Comparison of ENCODE assay signal across 1 cellular context in the genomic region with DNA sequence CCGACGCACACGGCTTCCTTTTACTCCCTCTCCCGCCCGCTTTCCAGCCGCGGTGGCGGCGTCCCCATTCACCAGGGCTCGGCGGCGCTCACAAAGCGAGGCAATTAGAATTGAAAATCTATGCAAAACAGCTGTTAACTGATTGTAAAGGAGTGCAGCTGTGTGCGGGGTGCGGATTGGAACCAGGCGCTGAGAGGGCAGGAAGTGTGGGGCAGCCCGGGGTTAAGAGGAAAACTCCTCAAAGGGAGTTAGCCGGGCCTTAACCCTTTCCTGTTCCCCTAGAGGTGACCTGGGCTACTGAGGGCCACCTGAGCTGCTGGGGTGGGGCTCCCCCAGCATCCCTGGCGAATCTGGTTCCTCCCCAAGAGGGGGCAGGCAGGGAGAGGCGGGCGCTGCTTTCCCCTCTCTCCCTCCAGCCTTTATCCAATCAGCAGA.
A peak's percentile ranks its signal among the peaks of the same experiment; 100 is the strongest.
TF ChIP-seq lines count a peak whose summit lies in the region.

No MANE protein-coding gene starts in this region.

TF ChIP-seq in K562, 482 proteins besides CTCF, POLR2A, EP300 and RAD21 (continued from another document and continues in another):
- TF ChIP-seq, protein P1, sequence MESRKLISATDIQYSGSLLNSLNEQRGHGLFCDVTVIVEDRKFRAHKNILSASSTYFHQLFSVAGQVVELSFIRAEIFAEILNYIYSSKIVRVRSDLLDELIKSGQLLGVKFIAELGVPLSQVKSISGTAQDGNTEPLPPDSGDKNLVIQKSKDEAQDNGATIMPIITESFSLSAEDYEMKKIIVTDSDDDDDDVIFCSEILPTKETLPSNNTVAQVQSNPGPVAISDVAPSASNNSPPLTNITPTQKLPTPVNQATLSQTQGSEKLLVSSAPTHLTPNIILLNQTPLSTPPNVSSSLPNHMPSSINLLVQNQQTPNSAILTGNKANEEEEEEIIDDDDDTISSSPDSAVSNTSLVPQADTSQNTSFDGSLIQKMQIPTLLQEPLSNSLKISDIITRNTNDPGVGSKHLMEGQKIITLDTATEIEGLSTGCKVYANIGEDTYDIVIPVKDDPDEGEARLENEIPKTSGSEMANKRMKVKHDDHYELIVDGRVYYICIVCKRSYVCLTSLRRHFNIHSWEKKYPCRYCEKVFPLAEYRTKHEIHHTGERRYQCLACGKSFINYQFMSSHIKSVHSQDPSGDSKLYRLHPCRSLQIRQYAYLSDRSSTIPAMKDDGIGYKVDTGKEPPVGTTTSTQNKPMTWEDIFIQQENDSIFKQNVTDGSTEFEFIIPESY (CRISPR knock-in tag; IDR thresholded peaks at IDR 0.05), result peak; percentile 58
- TF ChIP-seq ZBTB1 (CRISPR knock-in tag; IDR thresholded peaks at IDR 0.05; ENCODE audit: borderline replicate concordance, low read depth) (0 out of 2 replicates have a peak, but pooled peaks have one; percentile 22), CEBPG (CRISPR knock-in tag; IDR thresholded peaks at IDR 0.05) (no peak), CEBPG (tag; conservative IDR thresholded peaks at IDR 0.05 in 1 of 2, IDR thresholded peaks at IDR 0.05 in 1 of 2) (no peak), NCOR1 (IDR thresholded peaks at IDR 0.05) (peak; percentile 32; the same call in 1 of the 2 replicates), ZNF140 (CRISPR knock-in tag; IDR thresholded peaks at IDR 0.05) (no peak), KDM1A (IDR thresholded peaks at IDR 0.05) (peak; percentile 63 to 76), GABPA (tag; conservative IDR thresholded peaks at IDR 0.05; ENCODE audit: low read depth) (0 out of 2 replicates have a peak, but pooled peaks have one; percentile 16), DPF2 (IDR thresholded peaks at IDR 0.05) (peak; percentile 42; the same call in 1 of the 2 replicates), ILF3 (IDR thresholded peaks at IDR 0.05; ENCODE audit: borderline replicate concordance) (no peak), SMAD2 (IDR thresholded peaks at IDR 0.05; ENCODE audit: low read depth, low read length) (no peak), NR2C1 (IDR thresholded peaks at IDR 0.05) (peak; percentile 73), NR2C1 (tag; IDR thresholded peaks at IDR 0.05) (no peak; the same call in 1 of the 2 replicates), ZNF75A (CRISPR knock-in tag; IDR thresholded peaks at IDR 0.05) (no peak), ETV1 (tag; conservative IDR thresholded peaks at IDR 0.05; ENCODE audit: low read depth) (peak; percentile 38), ESRRA (IDR thresholded peaks at IDR 0.05; ENCODE audit: borderline replicate concordance, low read depth) (peak; percentile 44; the same call in 1 of the 2 replicates), ZFP30 (CRISPR knock-in tag; IDR thresholded peaks at IDR 0.05; ENCODE audit: borderline replicate concordance) (no peak), BCOR (IDR thresholded peaks at IDR 0.05) (no peak), CTBP1 (IDR thresholded peaks at IDR 0.05; ENCODE audit: borderline replicate concordance) (peak; percentile 50; the same call in 1 of the 2 replicates), CBFA2T2 (conservative IDR thresholded peaks at IDR 0.05) (peak; percentile 64), NR2C2 (CRISPR knock-in tag; IDR thresholded peaks at IDR 0.05) (peak; percentile 54; the same call in 1 of the 2 replicates), NR2C2 (tag; IDR thresholded peaks at IDR 0.05) (peak; percentile 66), ARID1B (IDR thresholded peaks at IDR 0.05) (peak; percentile 46), SETDB1 (IDR thresholded peaks at IDR 0.05; ENCODE audit: low read length) (no peak), DACH1 (IDR thresholded peaks at IDR 0.05; ENCODE audit: partially characterized antibody) (peak; percentile 96), RBM22 (IDR thresholded peaks at IDR 0.05; ENCODE audit: low read depth, low read length, poor library complexity, severe bottlenecking) (peak; percentile 73), ZKSCAN8 (CRISPR knock-in tag; IDR thresholded peaks at IDR 0.05) (0 out of 2 replicates have a peak, but pooled peaks have one; percentile 41), PML (IDR thresholded peaks at IDR 0.05; ENCODE audit: low read length) (0 out of 2 replicates have a peak, but pooled peaks have one; percentile 29), TCF3 (CRISPR knock-in tag; IDR thresholded peaks at IDR 0.05) (peak; percentile 50), CXXC5 (CRISPR knock-in tag; IDR thresholded peaks at IDR 0.05) (peak; percentile 63), TAF1 (IDR thresholded peaks at IDR 0.05; ENCODE audit: control insufficient read depth, extremely low read depth, insufficient read depth, low read length, severe bottlenecking) (peak; percentile 21), SMAD1 (IDR thresholded peaks at IDR 0.05; ENCODE audit: low read depth, low read length, partially characterized antibody) (peak; percentile 19), POLR2AphosphoS2 (IDR thresholded peaks at IDR 0.05; ENCODE audit: low read length) (no peak), TEAD4 (IDR thresholded peaks at IDR 0.05; ENCODE audit: low read length) (peak; percentile 48; the same call in 1 of the 2 replicates), TEAD4 (CRISPR knock-in tag; IDR thresholded peaks at IDR 0.05; ENCODE audit: borderline replicate concordance) (no peak)
- TF ChIP-seq, protein P2, sequence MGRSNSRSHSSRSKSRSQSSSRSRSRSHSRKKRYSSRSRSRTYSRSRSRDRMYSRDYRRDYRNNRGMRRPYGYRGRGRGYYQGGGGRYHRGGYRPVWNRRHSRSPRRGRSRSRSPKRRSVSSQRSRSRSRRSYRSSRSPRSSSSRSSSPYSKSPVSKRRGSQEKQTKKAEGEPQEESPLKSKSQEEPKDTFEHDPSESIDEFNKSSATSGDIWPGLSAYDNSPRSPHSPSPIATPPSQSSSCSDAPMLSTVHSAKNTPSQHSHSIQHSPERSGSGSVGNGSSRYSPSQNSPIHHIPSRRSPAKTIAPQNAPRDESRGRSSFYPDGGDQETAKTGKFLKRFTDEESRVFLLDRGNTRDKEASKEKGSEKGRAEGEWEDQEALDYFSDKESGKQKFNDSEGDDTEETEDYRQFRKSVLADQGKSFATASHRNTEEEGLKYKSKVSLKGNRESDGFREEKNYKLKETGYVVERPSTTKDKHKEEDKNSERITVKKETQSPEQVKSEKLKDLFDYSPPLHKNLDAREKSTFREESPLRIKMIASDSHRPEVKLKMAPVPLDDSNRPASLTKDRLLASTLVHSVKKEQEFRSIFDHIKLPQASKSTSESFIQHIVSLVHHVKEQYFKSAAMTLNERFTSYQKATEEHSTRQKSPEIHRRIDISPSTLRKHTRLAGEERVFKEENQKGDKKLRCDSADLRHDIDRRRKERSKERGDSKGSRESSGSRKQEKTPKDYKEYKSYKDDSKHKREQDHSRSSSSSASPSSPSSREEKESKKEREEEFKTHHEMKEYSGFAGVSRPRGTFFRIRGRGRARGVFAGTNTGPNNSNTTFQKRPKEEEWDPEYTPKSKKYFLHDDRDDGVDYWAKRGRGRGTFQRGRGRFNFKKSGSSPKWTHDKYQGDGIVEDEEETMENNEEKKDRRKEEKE (IDR thresholded peaks at IDR 0.05; ENCODE audit: borderline replicate concordance in 1 of 2, control insufficient read depth in 1 of 2, low read depth in 2 of 2, low read length in 1 of 2), result 0 out of 4 replicates have a peak, but pooled peaks of 1 of the 2 experiments have one; percentile 76
- TF ChIP-seq, protein P3, sequence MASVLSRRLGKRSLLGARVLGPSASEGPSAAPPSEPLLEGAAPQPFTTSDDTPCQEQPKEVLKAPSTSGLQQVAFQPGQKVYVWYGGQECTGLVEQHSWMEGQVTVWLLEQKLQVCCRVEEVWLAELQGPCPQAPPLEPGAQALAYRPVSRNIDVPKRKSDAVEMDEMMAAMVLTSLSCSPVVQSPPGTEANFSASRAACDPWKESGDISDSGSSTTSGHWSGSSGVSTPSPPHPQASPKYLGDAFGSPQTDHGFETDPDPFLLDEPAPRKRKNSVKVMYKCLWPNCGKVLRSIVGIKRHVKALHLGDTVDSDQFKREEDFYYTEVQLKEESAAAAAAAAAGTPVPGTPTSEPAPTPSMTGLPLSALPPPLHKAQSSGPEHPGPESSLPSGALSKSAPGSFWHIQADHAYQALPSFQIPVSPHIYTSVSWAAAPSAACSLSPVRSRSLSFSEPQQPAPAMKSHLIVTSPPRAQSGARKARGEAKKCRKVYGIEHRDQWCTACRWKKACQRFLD (CRISPR knock-in tag; IDR thresholded peaks at IDR 0.05), result peak; percentile 48; the same call in 1 of the 2 replicates
- TF ChIP-seq, protein P4, sequence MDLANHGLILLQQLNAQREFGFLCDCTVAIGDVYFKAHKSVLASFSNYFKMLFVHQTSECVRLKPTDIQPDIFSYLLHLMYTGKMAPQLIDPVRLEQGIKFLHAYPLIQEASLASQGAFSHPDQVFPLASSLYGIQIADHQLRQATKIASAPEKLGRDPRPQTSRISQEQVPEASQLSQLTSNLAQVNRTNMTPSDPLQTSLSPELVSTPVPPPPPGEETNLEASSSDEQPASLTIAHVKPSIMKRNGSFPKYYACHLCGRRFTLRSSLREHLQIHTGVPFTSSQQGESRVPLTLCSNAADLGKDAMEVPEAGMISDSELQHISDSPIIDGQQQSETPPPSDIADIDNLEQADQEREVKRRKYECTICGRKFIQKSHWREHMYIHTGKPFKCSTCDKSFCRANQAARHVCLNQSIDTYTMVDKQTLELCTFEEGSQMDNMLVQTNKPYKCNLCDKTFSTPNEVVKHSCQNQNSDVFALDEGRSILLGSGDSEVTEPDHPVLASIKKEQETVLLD (IDR thresholded peaks at IDR 0.05), result peak; percentile 13; the same call in 1 of the 2 replicates
- TF ChIP-seq, protein P5, sequence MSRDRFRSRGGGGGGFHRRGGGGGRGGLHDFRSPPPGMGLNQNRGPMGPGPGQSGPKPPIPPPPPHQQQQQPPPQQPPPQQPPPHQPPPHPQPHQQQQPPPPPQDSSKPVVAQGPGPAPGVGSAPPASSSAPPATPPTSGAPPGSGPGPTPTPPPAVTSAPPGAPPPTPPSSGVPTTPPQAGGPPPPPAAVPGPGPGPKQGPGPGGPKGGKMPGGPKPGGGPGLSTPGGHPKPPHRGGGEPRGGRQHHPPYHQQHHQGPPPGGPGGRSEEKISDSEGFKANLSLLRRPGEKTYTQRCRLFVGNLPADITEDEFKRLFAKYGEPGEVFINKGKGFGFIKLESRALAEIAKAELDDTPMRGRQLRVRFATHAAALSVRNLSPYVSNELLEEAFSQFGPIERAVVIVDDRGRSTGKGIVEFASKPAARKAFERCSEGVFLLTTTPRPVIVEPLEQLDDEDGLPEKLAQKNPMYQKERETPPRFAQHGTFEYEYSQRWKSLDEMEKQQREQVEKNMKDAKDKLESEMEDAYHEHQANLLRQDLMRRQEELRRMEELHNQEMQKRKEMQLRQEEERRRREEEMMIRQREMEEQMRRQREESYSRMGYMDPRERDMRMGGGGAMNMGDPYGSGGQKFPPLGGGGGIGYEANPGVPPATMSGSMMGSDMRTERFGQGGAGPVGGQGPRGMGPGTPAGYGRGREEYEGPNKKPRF (IDR thresholded peaks at IDR 0.05; ENCODE audit: low read depth, low read length), result no peak
- TF ChIP-seq, protein P6, sequence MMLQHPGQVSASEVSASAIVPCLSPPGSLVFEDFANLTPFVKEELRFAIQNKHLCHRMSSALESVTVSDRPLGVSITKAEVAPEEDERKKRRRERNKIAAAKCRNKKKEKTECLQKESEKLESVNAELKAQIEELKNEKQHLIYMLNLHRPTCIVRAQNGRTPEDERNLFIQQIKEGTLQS (IDR thresholded peaks at IDR 0.05), result no peak
- TF ChIP-seq, protein P6 (CRISPR knock-in tag; conservative IDR thresholded peaks at IDR 0.05), result 0 out of 2 replicates have a peak, but pooled peaks have one; percentile 57
- TF ChIP-seq, protein P7, sequence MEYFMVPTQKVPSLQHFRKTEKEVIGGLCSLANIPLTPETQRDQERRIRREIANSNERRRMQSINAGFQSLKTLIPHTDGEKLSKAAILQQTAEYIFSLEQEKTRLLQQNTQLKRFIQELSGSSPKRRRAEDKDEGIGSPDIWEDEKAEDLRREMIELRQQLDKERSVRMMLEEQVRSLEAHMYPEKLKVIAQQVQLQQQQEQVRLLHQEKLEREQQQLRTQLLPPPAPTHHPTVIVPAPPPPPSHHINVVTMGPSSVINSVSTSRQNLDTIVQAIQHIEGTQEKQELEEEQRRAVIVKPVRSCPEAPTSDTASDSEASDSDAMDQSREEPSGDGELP (CRISPR knock-in tag; IDR thresholded peaks at IDR 0.05; ENCODE audit: borderline replicate concordance), result peak; percentile 97
- TF ChIP-seq, protein P8, sequence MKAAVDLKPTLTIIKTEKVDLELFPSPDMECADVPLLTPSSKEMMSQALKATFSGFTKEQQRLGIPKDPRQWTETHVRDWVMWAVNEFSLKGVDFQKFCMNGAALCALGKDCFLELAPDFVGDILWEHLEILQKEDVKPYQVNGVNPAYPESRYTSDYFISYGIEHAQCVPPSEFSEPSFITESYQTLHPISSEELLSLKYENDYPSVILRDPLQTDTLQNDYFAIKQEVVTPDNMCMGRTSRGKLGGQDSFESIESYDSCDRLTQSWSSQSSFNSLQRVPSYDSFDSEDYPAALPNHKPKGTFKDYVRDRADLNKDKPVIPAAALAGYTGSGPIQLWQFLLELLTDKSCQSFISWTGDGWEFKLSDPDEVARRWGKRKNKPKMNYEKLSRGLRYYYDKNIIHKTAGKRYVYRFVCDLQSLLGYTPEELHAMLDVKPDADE (conservative IDR thresholded peaks at IDR 0.05; ENCODE audit: control insufficient read depth, low read depth, low read length), result peak; percentile 51; the same call in 1 of the 2 replicates
- TF ChIP-seq, protein P9, sequence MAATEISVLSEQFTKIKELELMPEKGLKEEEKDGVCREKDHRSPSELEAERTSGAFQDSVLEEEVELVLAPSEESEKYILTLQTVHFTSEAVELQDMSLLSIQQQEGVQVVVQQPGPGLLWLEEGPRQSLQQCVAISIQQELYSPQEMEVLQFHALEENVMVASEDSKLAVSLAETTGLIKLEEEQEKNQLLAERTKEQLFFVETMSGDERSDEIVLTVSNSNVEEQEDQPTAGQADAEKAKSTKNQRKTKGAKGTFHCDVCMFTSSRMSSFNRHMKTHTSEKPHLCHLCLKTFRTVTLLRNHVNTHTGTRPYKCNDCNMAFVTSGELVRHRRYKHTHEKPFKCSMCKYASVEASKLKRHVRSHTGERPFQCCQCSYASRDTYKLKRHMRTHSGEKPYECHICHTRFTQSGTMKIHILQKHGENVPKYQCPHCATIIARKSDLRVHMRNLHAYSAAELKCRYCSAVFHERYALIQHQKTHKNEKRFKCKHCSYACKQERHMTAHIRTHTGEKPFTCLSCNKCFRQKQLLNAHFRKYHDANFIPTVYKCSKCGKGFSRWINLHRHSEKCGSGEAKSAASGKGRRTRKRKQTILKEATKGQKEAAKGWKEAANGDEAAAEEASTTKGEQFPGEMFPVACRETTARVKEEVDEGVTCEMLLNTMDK (IDR thresholded peaks at IDR 0.05; ENCODE audit: borderline replicate concordance, insufficient read depth, low read depth, low read length, poor library complexity, severe bottlenecking), result peak; percentile 9
- TF ChIP-seq, protein P10, sequence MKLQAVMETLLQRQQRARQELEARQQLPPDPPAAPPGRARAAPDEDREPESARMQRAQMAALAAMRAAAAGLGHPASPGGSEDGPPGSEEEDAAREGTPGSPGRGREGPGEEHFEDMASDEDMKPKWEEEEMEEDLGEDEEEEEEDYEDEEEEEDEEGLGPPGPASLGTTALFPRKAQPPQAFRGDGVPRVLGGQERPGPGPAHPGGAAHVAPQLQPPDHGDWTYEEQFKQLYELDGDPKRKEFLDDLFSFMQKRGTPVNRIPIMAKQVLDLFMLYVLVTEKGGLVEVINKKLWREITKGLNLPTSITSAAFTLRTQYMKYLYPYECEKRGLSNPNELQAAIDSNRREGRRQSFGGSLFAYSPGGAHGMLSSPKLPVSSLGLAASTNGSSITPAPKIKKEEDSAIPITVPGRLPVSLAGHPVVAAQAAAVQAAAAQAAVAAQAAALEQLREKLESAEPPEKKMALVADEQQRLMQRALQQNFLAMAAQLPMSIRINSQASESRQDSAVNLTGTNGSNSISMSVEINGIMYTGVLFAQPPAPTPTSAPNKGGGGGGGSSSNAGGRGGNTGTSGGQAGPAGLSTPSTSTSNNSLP (IDR thresholded peaks at IDR 0.05; ENCODE audit: borderline replicate concordance, low read depth, low read length), result no peak
